1 cellular context compared by ENCODE assay signal in the genomic region with DNA sequence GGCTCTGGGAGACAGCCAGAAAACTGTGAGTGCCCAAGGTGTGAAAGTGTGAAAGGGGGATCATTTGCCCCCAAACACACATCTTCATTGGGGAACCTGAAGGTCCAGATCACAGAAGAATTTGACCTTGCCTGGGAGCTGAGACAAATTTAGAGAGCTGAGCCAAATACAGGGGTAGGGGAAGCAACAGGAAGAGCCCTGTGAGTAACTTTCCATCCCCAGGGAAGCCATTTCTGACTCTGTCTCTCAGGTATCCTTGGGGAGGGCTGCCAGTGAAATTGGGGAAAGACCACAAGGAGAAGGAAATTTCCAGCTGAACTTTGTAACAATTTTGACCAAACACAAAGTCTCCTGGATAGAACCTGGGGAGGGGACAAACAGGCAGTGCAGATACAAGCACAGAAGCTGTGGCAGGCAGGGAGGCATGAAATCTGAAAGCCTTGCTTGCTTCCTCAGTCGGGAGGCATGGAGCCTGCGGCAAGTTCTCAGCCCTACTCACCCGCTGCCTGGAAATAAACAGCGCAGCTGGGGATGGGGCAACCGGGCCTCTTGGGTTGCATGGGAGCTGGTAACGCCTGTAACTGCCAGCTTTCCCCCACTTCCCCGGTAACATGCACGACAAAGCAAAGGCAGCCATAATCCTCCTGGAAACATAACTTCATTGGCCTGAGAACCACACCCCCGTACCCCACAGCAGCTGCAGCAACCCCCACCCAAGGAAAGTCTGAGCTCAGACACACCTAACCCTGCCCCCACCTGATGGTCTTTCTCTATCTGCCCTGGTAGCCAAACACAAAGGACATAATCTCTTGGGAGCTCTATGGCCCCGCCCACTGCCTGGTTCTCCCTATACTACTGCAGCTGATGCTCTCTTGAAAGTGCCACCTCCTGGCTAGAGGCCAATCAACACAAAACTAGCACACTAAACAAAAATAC.
TF ChIP-seq lines count a peak whose summit lies in the region.

No MANE protein-coding gene starts in this region.

TF ChIP-seq in H1, 55 proteins besides CTCF, POLR2A, EP300 and RAD21:
- no peak for TF ChIP-seq POU5F1 (IDR thresholded peaks at IDR 0.05; ENCODE audit: low read depth, low read length)
- no peak for TF ChIP-seq JUND (IDR thresholded peaks at IDR 0.05; ENCODE audit: low read length)
- no peak for TF ChIP-seq BACH1 (IDR thresholded peaks at IDR 0.05; ENCODE audit: low read length)
- TF ChIP-seq TAF7 (optimal IDR thresholded peaks at IDR 0.05; ENCODE audit: borderline replicate concordance, low read depth, low read length): no peak
- TF ChIP-seq KDM1A (IDR thresholded peaks at IDR 0.05; ENCODE audit: borderline replicate concordance, low read length): no peak
- TF ChIP-seq KDM4A (IDR thresholded peaks at IDR 0.05; ENCODE audit: low read depth, low read length, severe bottlenecking): no peak
- no peak for TF ChIP-seq BCL11A (IDR thresholded peaks at IDR 0.05; ENCODE audit: low read depth in 2 of 2, low read length in 2 of 2)
- TF ChIP-seq GABPA (IDR thresholded peaks at IDR 0.05; ENCODE audit: borderline replicate concordance, insufficient read depth, low read length): no peak
TF ChIP-seq in H1: peak in this region for 0.
